In genomic region chr7:73779517-73779916, GRCh38 we compare ENCODE assay signal across 2 cellular contexts.
TF ChIP-seq lines count a peak whose summit lies in the region.

No MANE protein-coding gene starts in this region.

TF ChIP-seq in IMR-90, 13 proteins besides CTCF, POLR2A, EP300 and RAD21:
- TF ChIP-seq ELK1 (IDR thresholded peaks at IDR 0.05; ENCODE audit: borderline replicate concordance, low read depth, low read length), result no peak
- TF ChIP-seq MAZ (IDR thresholded peaks at IDR 0.05; ENCODE audit: borderline replicate concordance, low read depth, low read length), result no peak

TF ChIP-seq in H1, 55 proteins besides CTCF, POLR2A, EP300 and RAD21:
- TF ChIP-seq E2F6 (IDR thresholded peaks at IDR 0.05) (no peak), CEBPB (IDR thresholded peaks at IDR 0.05; ENCODE audit: low read depth, low read length) (no peak), ATF3 (IDR thresholded peaks at IDR 0.05; ENCODE audit: insufficient read depth, low read depth, low read length) (no peak), GTF2F1 (IDR thresholded peaks at IDR 0.05; ENCODE audit: borderline replicate concordance, low read depth, low read length) (no peak), USF2 (IDR thresholded peaks at IDR 0.05; ENCODE audit: low read length) (no peak), TBP (IDR thresholded peaks at IDR 0.05; ENCODE audit: low read depth, low read length) (no peak), SP2 (IDR thresholded peaks at IDR 0.05; ENCODE audit: low read length) (no peak), GABPA (IDR thresholded peaks at IDR 0.05; ENCODE audit: borderline replicate concordance, insufficient read depth, low read length) (no peak), CHD1 (IDR thresholded peaks at IDR 0.05; ENCODE audit: low read depth, low read length) (no peak), EGR1 (IDR thresholded peaks at IDR 0.05; ENCODE audit: borderline replicate concordance, low read depth, low read length) (no peak), KDM4A (IDR thresholded peaks at IDR 0.05; ENCODE audit: low read depth, low read length, severe bottlenecking) (no peak), CREB1 (IDR thresholded peaks at IDR 0.05) (no peak)
TF ChIP-seq in H1: peak in this region for 0.
